Comparison of ENCODE assay signal across 28 cellular contexts in the genomic region with DNA sequence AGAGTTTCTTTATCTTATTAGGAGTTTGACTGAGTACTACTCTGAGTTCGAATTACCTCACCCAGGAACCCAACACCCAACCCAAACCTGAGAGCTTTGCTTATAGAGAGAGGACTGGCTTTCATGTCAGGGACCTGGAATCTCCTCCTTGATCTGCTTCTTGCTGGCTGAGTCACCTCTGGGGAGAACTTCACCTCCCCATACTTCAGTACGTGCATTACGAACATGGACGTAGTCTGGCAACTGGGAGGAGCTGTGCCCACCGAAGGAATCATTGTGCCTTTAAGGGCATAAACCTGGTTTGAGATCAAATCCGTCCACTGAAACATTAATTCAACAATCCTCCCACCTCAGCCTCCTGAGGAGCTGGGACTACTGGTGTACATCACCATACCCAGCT. TPM values are rescaled to one million over a fixed set of nuclear protein-coding genes. Genes with fewer than 3 reads are reported as not detected.
DNase-seq lines count a peak whose midpoint lies in the region; ATAC-seq, FAIRE-seq and TF ChIP-seq lines count a peak whose summit lies in the region.
"Had no signal": no experiment of that assay in that cellular context is flagged by ENCODE, and none has a peak within 500 bp of the region (broad histone marks: within the 10 kb centered on the region; RNA-seq: fewer than 3 reads in every experiment).

No MANE protein-coding gene starts in this region.

- 83% methylated on average over 6 of the region's 6 CpGs for WGBS in smooth muscle cell (ENCODE audit: low lambda C conversion rate)

- no peak for FAIRE-seq in GM12891 (lab: Jason Lieb, UNC)
- FAIRE-seq: frontal cortex had no signal

- H3F3A ChIP-seq in smooth muscle cell (ENCODE audit: low read depth): peaks cover 7% of the 10 kb centered on the region

- ATAC-seq in omental fat pad (ENCODE audit: low FRiP score): no peak
- ATAC-seq: left lobe of liver had no signal

- H3K27ac Mint-ChIP-seq in Caco-2 (ENCODE audit: unreplicated experiment): no peak overlapping the region
- H3K27ac Mint-ChIP-seq: activated B cell treated with CpG ODN at 0.5 μM for 24 hours; activated naive CD4-positive, alpha-beta T cell treated with anti-CD3 and anti-CD28 coated beads, Interleukin-2, amount 10 ng/mL, durations not matched to agents 7 days and 5 days had no signal

- no peak for TF ChIP-seq CTCF in WERI-Rb-1 (IDR thresholded peaks at IDR 0.05; ENCODE audit: low read depth, low read length)
- TF ChIP-seq CTCF in smooth muscle cell (IDR thresholded peaks at IDR 0.05; ENCODE audit: borderline replicate concordance, insufficient read depth, poor library complexity, severe bottlenecking): no peak
- no peak for TF ChIP-seq CTCF in Caco-2 (IDR thresholded peaks at IDR 0.05; ENCODE audit: insufficient read depth in 1 of 2, low read depth in 1 of 2, low read length in 1 of 2, severe bottlenecking in 1 of 2, unreplicated experiment in 1 of 2)
- TF ChIP-seq CTCF in omental fat pad (IDR thresholded peaks at IDR 0.05): no peak

- POLR2A ChIA-PET in Caco-2 (lab: Charles Lee): no interaction called here

- no peaks in the 10 kb centered on the region for H3K9me3 Mint-ChIP-seq in Caco-2 (ENCODE audit: unreplicated experiment)
- H3K9me3 Mint-ChIP-seq: activated B cell treated with CpG ODN at 0.5 μM for 24 hours; activated naive CD4-positive, alpha-beta T cell treated with anti-CD3 and anti-CD28 coated beads, Interleukin-2, amount 10 ng/mL, durations not matched to agents 7 days and 5 days had no signal

- no TSS peak for BruUV-seq in Caco-2 (replicated peaks; lab: Mats Ljungman, UMichigan)

- no peak for TF ChIP-seq POLR2A in GM12891 (IDR thresholded peaks at IDR 0.05; ENCODE audit: low read depth, low read length)

- intact Hi-C loops in Caco-2 (cut with micrococcal nuclease; ENCODE audit: unreplicated experiment): no loop called here

- H3K27me3 Mint-ChIP-seq in Caco-2 (ENCODE audit: insufficient read depth, unreplicated experiment): no peaks in the 10 kb centered on the region
- H3K27me3 Mint-ChIP-seq: activated B cell treated with CpG ODN at 0.5 μM for 24 hours had no signal

- no peak overlapping the region for H2AFZ ChIP-seq in smooth muscle cell (ENCODE audit: low read depth)
- H2AFZ ChIP-seq: GM23248, hepatocyte had no signal

- no peaks in the 10 kb centered on the region for H3K79me2 ChIP-seq in smooth muscle cell (ENCODE audit: low read depth)
- H3K79me2 ChIP-seq: hepatocyte had no signal

- peaks cover 8% of the 10 kb centered on the region for H3K36me3 Mint-ChIP-seq in Caco-2 (ENCODE audit: insufficient read depth, unreplicated experiment)
- H3K36me3 Mint-ChIP-seq: activated naive CD4-positive, alpha-beta T cell treated with anti-CD3 and anti-CD28 coated beads, Interleukin-2, amount 10 ng/mL, durations not matched to agents 7 days and 5 days had no signal

- H3K27ac ChIP-seq in WERI-Rb-1 (peak overlapping the region; percentile 21), smooth muscle cell (ENCODE audit: low read depth) (peak overlapping the region; percentile 31)
- H3K27ac ChIP-seq: GM23248, hepatocyte had no signal

- H3K27me3 ChIP-seq in WERI-Rb-1 (ENCODE audit: insufficient read depth, low read depth, severe bottlenecking): no peaks in the 10 kb centered on the region
- H3K27me3 ChIP-seq in smooth muscle cell (ENCODE audit: low read depth): no peaks in the 10 kb centered on the region
- no peaks in the 10 kb centered on the region for H3K27me3 ChIP-seq in Caco-2 (replicated peaks; ENCODE audit: control insufficient read depth, insufficient read depth, low read length)
- H3K27me3 ChIP-seq: esophagus muscularis mucosa, hepatocyte, tibial nerve had no signal

- H3K4me3 ChIP-seq in WERI-Rb-1 (ENCODE audit: low read depth, low read length) (no peak overlapping the region), smooth muscle cell (no peak overlapping the region), Caco-2 (ENCODE audit: low read depth, low read length) (no peak overlapping the region)
- H3K4me3 ChIP-seq: esophagus muscularis mucosa, GM23248, hepatocyte, skin epidermis, tibial nerve had no signal

- H4K20me1 ChIP-seq in smooth muscle cell (ENCODE audit: low read depth): no peaks in the 10 kb centered on the region

- H3K4me3 Mint-ChIP-seq in Caco-2 (ENCODE audit: unreplicated experiment): no peak overlapping the region
- H3K4me3 Mint-ChIP-seq: activated B cell treated with CpG ODN at 0.5 μM for 24 hours; activated naive CD4-positive, alpha-beta T cell treated with anti-CD3 and anti-CD28 coated beads, Interleukin-2, amount 10 ng/mL, durations not matched to agents 7 days and 5 days had no signal

- no peaks in the 10 kb centered on the region for H3K36me3 ChIP-seq in WERI-Rb-1
- H3K36me3 ChIP-seq in smooth muscle cell (ENCODE audit: low read depth): no peaks in the 10 kb centered on the region
- H3K36me3 ChIP-seq in Caco-2 (ENCODE audit: control insufficient read depth, insufficient read depth, low read length): no peaks in the 10 kb centered on the region
- H3K36me3 ChIP-seq: esophagus muscularis mucosa, tibial nerve had no signal

- H3K9me3 ChIP-seq in WERI-Rb-1 (ENCODE audit: severe bottlenecking) (no peaks in the 10 kb centered on the region), smooth muscle cell (replicated peaks; ENCODE audit: low read depth) (no peaks in the 10 kb centered on the region), Caco-2 (no peaks in the 10 kb centered on the region)
- H3K9me3 ChIP-seq: esophagus muscularis mucosa, tibial nerve had no signal

- H3K9ac ChIP-seq in smooth muscle cell (ENCODE audit: low read depth): no peak overlapping the region
- H3K9ac ChIP-seq: GM23248 had no signal

- H3K4me2 ChIP-seq in smooth muscle cell: no peak overlapping the region
- H3K4me2 ChIP-seq: hepatocyte had no signal

- DNase-seq in Daoy (ENCODE audit: low read depth) (peak; percentile 21), WERI-Rb-1 (no peak), iris pigment epithelial cell (ENCODE audit: low read depth) (peak; percentile 85), smooth muscle cell (lab: John Stamatoyannopoulos, UW; ENCODE audit: unreplicated experiment) (no peak), Caco-2 (no peak), GM12891 (ENCODE audit: insufficient read length, low spot score) (no peak), omental fat pad (ENCODE audit: low spot score) (no peak)
- DNase-seq in activated CD4-positive, CD25-positive, alpha-beta regulatory T cell treated with anti-CD3 and anti-CD28 coated beads, Interleukin-2, amount 50 U/mL, for 72 hours: no peak
- DNase-seq: activated B cell treated with CpG ODN at 0.5 μM for 24 hours; activated CD4-positive, alpha-beta T cell treated with anti-CD3 and anti-CD28 coated beads, Interleukin-2, amount 50 U/mL, for 4 hours; activated naive CD4-positive, alpha-beta T cell treated with anti-CD3 and anti-CD28 coated beads, Interleukin-2, amount 10 ng/mL, durations not matched to agents 7 days and 5 days; C1 segment of cervical spinal cord; caudate nucleus; dermis blood vessel endothelial cell; GM23248; NCI-H1048; NCI-H1694; NCI-H2171 treated with DMSO at 0.1 percent for 48 hours; NCI-H526 treated with DMSO at 0.1 percent for 48 hours; occipital lobe; SIG-M5; stimulated activated CD4-positive, alpha-beta T cell treated with anti-CD3 and anti-CD28 coated beads, Interleukin-2, amount 100 ng/mL, for 24 hours had no signal

- CTCF ChIA-PET in Caco-2 (lab: Charles Lee): interaction anchor here (0.5 to 1.2 kb wide), 2 partner anchors 12 to 499 kb away, joined by 3 read pairs; partner anchors contain the start of gene PSAP

- H3K4me1 Mint-ChIP-seq in Caco-2 (ENCODE audit: low read depth, unreplicated experiment): peaks cover 14% of the 10 kb centered on the region
- H3K4me1 Mint-ChIP-seq: activated naive CD4-positive, alpha-beta T cell treated with anti-CD3 and anti-CD28 coated beads, Interleukin-2, amount 10 ng/mL, durations not matched to agents 7 days and 5 days had no signal

- H3K4me1 ChIP-seq in smooth muscle cell (ENCODE audit: low read depth) (peaks cover 12% of the 10 kb centered on the region), Caco-2 (peaks cover 19% of the 10 kb centered on the region)

TF ChIP-seq in GM12891, 5 proteins besides CTCF, POLR2A, EP300 and RAD21:
- no peak for TF ChIP-seq SPI1 (IDR thresholded peaks at IDR 0.05; ENCODE audit: low read depth, low read length)
- no peak for TF ChIP-seq PAX5 (IDR thresholded peaks at IDR 0.05; ENCODE audit: insufficient read depth, low read length, severe bottlenecking)
- no peak for TF ChIP-seq POU2F2 (IDR thresholded peaks at IDR 0.05; ENCODE audit: low read depth, low read length)
- no peak for TF ChIP-seq POLR2AphosphoS5 (IDR thresholded peaks at IDR 0.05; ENCODE audit: low read depth, low read length)
- TF ChIP-seq TAF1 (IDR thresholded peaks at IDR 0.05; ENCODE audit: low read depth, low read length): no peak
TF ChIP-seq in GM12891: peak in this region for 0.

RNA-seq across cellular contexts. Expression of gene PSAP, which starts 12.2 kb away (rescaled TPM):
- 155 and 187 TPM in 2 replicates for total RNA-seq in Daoy (2014; rRNA removed; shearing (Covaris generic))
- total RNA-seq in smooth muscle cell (282 and 328 TPM in 2 replicates), Caco-2 (2022) (1,227 and 1,316 TPM in 2 replicates), omental fat pad (1,000 to 10,000 TPM in 3 of 4 donors, 100 to 1,000 TPM in 1; 937 to 1,475 (median 1,210) TPM)
- 486 and 500 TPM in 2 replicates for polyA plus RNA-seq in smooth muscle cell
- polyA plus RNA-seq in GM12891 (2012; ENCODE audit: low read depth, missing spikeins): 238 TPM

Comparison
In these comparisons a context has a peak if more than half of its experiments do, and no peak if none do; other contexts are left out.
1. DNase-seq: peak in Daoy (single experiment) and iris pigment epithelial cell (single experiment); none in WERI-Rb-1 (single experiment), smooth muscle cell (single experiment), Caco-2 (0 of 2), GM12891 (single experiment), activated CD4-positive, CD25-positive, alpha-beta regulatory T cell treated with anti-CD3 and anti-CD28 coated beads, Interleukin-2, amount 50 U/mL, for 72 hours (single experiment) and omental fat pad (single experiment).